In the genomic region with DNA sequence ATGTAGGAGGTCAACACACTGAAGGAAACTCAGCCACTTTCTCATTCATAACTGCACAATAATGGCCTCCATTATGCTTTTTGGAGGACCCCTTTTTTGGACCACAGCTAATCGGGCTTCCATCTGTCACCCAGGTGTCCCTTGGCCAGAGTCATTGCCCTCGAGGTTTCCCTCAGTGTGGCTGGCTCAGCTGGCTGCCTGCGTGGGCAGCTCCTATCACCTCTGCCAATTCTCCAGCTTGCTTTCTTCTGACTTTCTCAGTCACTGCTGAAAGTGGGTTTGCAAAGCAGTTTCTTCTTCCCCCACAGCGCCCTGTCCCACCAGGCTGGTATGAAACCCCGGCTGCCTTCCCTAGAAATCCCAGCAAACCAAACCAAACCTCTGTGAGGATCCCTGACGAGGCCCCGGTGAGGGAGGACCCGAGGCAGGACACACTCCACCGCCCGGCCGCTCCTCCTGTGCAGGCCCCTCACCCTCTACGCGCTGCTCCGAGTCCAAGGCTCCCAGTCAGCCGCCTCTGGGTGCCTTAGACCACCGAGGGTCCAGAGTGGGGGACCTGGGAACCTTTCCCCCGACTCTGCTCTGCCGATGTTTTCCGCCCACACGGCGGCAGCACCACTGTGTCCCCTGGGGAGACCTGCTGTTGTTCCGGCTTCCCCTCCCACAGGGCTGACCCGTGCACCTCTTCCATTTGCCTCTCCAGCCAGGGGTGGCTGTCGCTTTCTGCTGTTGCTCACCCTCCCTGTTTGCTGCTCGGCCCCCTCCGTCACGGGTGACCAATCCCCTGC, we compare ENCODE assay signal across 20 cellular contexts.
DNase-seq lines count a peak whose midpoint lies in the region; ATAC-seq and TF ChIP-seq lines count a peak whose summit lies in the region.
"Had no signal": no experiment of that assay in that cellular context is flagged by ENCODE, and none has a peak within 500 bp of the region (broad histone marks: within the 10 kb centered on the region; RNA-seq: fewer than 3 reads in every experiment).

No MANE protein-coding gene starts in this region.

- H3K27ac ChIP-seq in BLaER1 treated with 17β-estradiol and CSF1 and Interleukin-3, amounts not matched to agents 10 nM and 100 nM, result no peak overlapping the region
- H3K27ac ChIP-seq in mammary epithelial cell (ENCODE audit: insufficient read depth, low read depth, low read length), result no peak overlapping the region
- H3K27ac ChIP-seq in right lobe of liver, result no peak overlapping the region
- no peak overlapping the region for H3K27ac ChIP-seq in colonic mucosa
- H3K27ac ChIP-seq: gastroesophageal sphincter, left ventricle myocardium inferior, SJSA1 had no signal

- peak overlapping the region in 5 of 11 experiments; percentile 3 to 49 (median 21); a peak in 3 of 22 replicates for H3K9ac ChIP-seq in BLaER1 treated with 17β-estradiol and CSF1 and Interleukin-3, amounts not matched to agents 10 nM and 100 nM
- H3K9ac ChIP-seq in mammary epithelial cell (ENCODE audit: insufficient read depth, low read length) (no peak overlapping the region), colonic mucosa (ENCODE audit: low read depth in 2 of 2, low read length in 2 of 2) (no peak overlapping the region)

- WGBS in mammary epithelial cell (ENCODE audit: low coverage, missing lambda C conversion rate), result 4% methylated on average over 19 of the region's 27 CpGs
- 35% methylated on average over 7 of the region's 27 CpGs for WGBS in right lobe of liver (ENCODE audit: insufficient coverage, low coverage, low lambda C conversion rate, missing lambda C conversion rate)

- no peaks in the 10 kb centered on the region for H3K36me3 ChIP-seq in BLaER1 treated with 17β-estradiol and CSF1 and Interleukin-3, amounts not matched to agents 10 nM and 100 nM
- H3K36me3 ChIP-seq in H7 (replicated peaks; ENCODE audit: control insufficient read depth, insufficient read depth, low read length) (no peaks in the 10 kb centered on the region), mammary epithelial cell (ENCODE audit: insufficient read depth, low read length) (no peaks in the 10 kb centered on the region), right lobe of liver (no peaks in the 10 kb centered on the region), colonic mucosa (no peaks in the 10 kb centered on the region)
- H3K36me3 ChIP-seq: gastroesophageal sphincter, left ventricle myocardium inferior, SJSA1 had no signal

- in situ Hi-C loops in mammary epithelial cell (cut with MboI; ENCODE audit: low sequenced_read_pairs in 2 of 2), result no loop called here

- peaks cover 0 to 18% (median 15%) of the 10 kb centered on the region in 11 experiments; a peak in 18 of 22 replicates for H3K9me3 ChIP-seq in BLaER1 treated with 17β-estradiol and CSF1 and Interleukin-3, amounts not matched to agents 10 nM and 100 nM (replicated peaks in 1 of 11)
- H3K9me3 ChIP-seq in mammary epithelial cell (replicated peaks; ENCODE audit: insufficient read depth, low read length) (no peaks in the 10 kb centered on the region), right lobe of liver (peaks cover 0 to 4% (median 0%) of the 10 kb centered on the region in 4 donors), colonic mucosa (no peaks in the 10 kb centered on the region)
- H3K9me3 ChIP-seq: SJSA1 had no signal

- H3K4me2 ChIP-seq in BLaER1 treated with 17β-estradiol and CSF1 and Interleukin-3, amounts not matched to agents 10 nM and 100 nM, result peak overlapping the region; percentile 53 to 74 (median 66)
- peak overlapping the region; percentile 33 for H3K4me2 ChIP-seq in mammary epithelial cell (ENCODE audit: insufficient read depth, low read depth, low read length)

- intact Hi-C loops in mammary epithelial cell (cut with micrococcal nuclease) (loop anchor here (2.0 to 5.0 kb wide), 4 partner anchors 58 to 935 kb away; no protein-coding TSS in a partner anchor), right lobe of liver (cut with DNase I) (no loop called here), colonic mucosa (cut with DNase I) (no loop called here)

- CTCF ChIA-PET in mammary epithelial cell (lab: Charles Lee; ENCODE audit: low non-redundant PET), result no interaction called here

- DNase-seq in H7, result peak; percentile 65
- DNase-seq in mammary epithelial cell, result no peak
- no peak for DNase-seq in right lobe of liver
- no peak for DNase-seq in colonic mucosa
- DNase-seq in NCI-H128 (lab: John Stamatoyannopoulos, UW; ENCODE audit: unreplicated experiment), result no peak
- no peak for DNase-seq in EL
- DNase-seq: activated CD8-positive, alpha-beta memory T cell treated with anti-CD3 and anti-CD28 coated beads, Interleukin-2, amount 10 ng/mL, durations not matched to agents 7 days and 5 days; activated naive CD8-positive, alpha-beta T cell treated with anti-CD3 and anti-CD28 coated beads, Interleukin-2, amount 50 U/mL, for 24 hours; CD4-positive, alpha-beta memory T cell; dermis blood vessel endothelial cell; Kasumi-1; left ventricle myocardium inferior; NCI-H1105; NCI-H2171 treated with DMSO at 0.1 percent for 48 hours; NCI-H774; T-helper 9 cell had no signal

- peak overlapping the region in 7 of 10 experiments; percentile 11 to 58 (median 27); a peak in 9 of 20 replicates for H3K4me3 ChIP-seq in BLaER1 treated with 17β-estradiol and CSF1 and Interleukin-3, amounts not matched to agents 10 nM and 100 nM
- H3K4me3 ChIP-seq in H7 (ENCODE audit: insufficient read depth, low read depth, low read length) (no peak overlapping the region), mammary epithelial cell (replicated peaks in 1 of 3; ENCODE audit: insufficient read depth in 1 of 3, low read depth in 2 of 3, low read length in 3 of 3) (peak overlapping the region in 1 of 3 experiments; percentile 12), right lobe of liver (no peak overlapping the region), colonic mucosa (no peak overlapping the region)
- H3K4me3 ChIP-seq: gastroesophageal sphincter, left ventricle myocardium inferior, SJSA1 had no signal

- dilution Hi-C loops in mammary epithelial cell (cut with HindIII; ENCODE audit: low sequenced_read_pairs), result no loop called here

- peaks cover under 1 to 29% (median 19%) of the 10 kb centered on the region in 10 experiments; a peak in 17 of 20 replicates for H3K4me1 ChIP-seq in BLaER1 treated with 17β-estradiol and CSF1 and Interleukin-3, amounts not matched to agents 10 nM and 100 nM
- H3K4me1 ChIP-seq in mammary epithelial cell (ENCODE audit: insufficient read depth, low read length) (no peaks in the 10 kb centered on the region), right lobe of liver (no peaks in the 10 kb centered on the region), colonic mucosa (no peaks in the 10 kb centered on the region)
- H3K4me1 ChIP-seq: gastroesophageal sphincter, left ventricle myocardium inferior, SJSA1 had no signal

- no peak for TF ChIP-seq CTCF in mammary epithelial cell (conservative IDR thresholded peaks at IDR 0.05 in 1 of 2, IDR thresholded peaks at IDR 0.05 in 1 of 2; ENCODE audit: extremely low read depth in 1 of 2, insufficient read depth in 1 of 2, low read depth in 1 of 2, low read length in 2 of 2)
- TF ChIP-seq CTCF in right lobe of liver (IDR thresholded peaks at IDR 0.05), result no peak
- TF ChIP-seq CTCF in colonic mucosa (IDR thresholded peaks at IDR 0.05), result no peak

- H4K20me1 ChIP-seq in BLaER1 treated with 17β-estradiol and CSF1 and Interleukin-3, amounts not matched to agents 10 nM and 100 nM, result no peaks in the 10 kb centered on the region
- H4K20me1 ChIP-seq in mammary epithelial cell (ENCODE audit: insufficient read depth, low read length), result no peaks in the 10 kb centered on the region

- no peak for TF ChIP-seq POLR2A in right lobe of liver (IDR thresholded peaks at IDR 0.05)

- BruUV-seq in mammary epithelial cell (replicated peaks; lab: Mats Ljungman, UMichigan), result no TSS peak

- ATAC-seq in right lobe of liver, result peak; percentile 28 to 53 (median 36)
- ATAC-seq in HG02970 (IDR thresholded peaks at IDR 0.05; ENCODE audit: low FRiP score, unreplicated experiment), result no peak
- ATAC-seq: activated CD8-positive, alpha-beta memory T cell treated with anti-CD3 and anti-CD28 coated beads, Interleukin-2, amount 10 ng/mL, durations not matched to agents 7 days and 5 days; activated naive CD8-positive, alpha-beta T cell treated with anti-CD3 and anti-CD28 coated beads, Interleukin-2, amount 50 U/mL, for 24 hours; gastroesophageal sphincter had no signal

- peak overlapping the region; percentile 36 for H2AFZ ChIP-seq in mammary epithelial cell (ENCODE audit: low read depth, low read length)

- no peaks in the 10 kb centered on the region for H3K27me3 ChIP-seq in BLaER1 treated with 17β-estradiol and CSF1 and Interleukin-3, amounts not matched to agents 10 nM and 100 nM
- no peaks in the 10 kb centered on the region for H3K27me3 ChIP-seq in H7 (ENCODE audit: control insufficient read depth, insufficient read depth, low read length)
- peaks cover 2% of the 10 kb centered on the region for H3K27me3 ChIP-seq in mammary epithelial cell (ENCODE audit: insufficient read depth, low read length)
- no peaks in the 10 kb centered on the region for H3K27me3 ChIP-seq in right lobe of liver
- peaks cover 5% of the 10 kb centered on the region for H3K27me3 ChIP-seq in colonic mucosa
- H3K27me3 ChIP-seq: SJSA1 had no signal

- H3K79me2 ChIP-seq in mammary epithelial cell (ENCODE audit: insufficient read depth, low read length), result no peaks in the 10 kb centered on the region

Comparison
In these comparisons a context has a peak if more than half of its experiments do, and no peak if none do; other contexts are left out.
1. H3K4me3 ChIP-seq: peak in BLaER1 treated with 17β-estradiol and CSF1 and Interleukin-3, amounts not matched to agents 10 nM and 100 nM (7 of 10); none in H7 (single experiment), right lobe of liver (0 of 3) and colonic mucosa (single experiment).